In the genomic region with DNA sequence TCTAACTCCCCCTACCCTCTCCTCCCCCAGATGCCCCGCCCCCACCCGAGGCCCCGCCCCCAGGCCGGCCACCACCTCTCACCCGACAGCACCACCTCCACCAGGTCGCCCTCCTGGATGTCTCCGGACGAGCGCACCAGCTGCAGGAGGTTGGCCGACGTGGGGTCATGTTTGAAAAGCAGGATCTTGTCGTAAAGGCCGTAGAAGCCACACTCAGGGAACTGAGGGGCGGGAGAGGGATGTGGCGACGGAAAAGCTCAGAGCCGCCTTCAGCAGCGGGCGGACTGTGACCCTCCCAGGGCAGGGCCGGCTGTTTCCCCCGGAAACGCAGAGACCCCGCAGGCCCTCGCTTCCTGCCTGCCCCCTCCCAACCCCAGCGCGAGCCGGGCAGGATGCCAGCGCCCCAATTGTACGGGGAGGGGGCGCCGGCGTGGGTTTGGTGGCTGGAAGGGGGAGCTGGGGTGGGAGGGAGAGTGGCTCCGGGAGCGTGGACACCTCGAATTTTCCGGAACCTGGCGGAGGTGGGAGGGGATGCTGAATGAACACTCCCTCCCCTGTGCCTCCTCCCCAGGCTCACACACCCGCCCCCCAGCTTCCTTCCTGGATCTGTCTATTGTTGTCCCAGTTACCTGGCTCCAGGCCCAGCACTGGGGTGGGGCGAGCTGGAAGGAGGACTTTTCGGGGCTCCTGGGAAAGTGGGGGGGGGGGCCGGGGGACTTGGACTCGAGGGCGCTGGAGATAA, we compare ENCODE assay signal across 8 cellular contexts. TPM values are rescaled to one million over a fixed set of nuclear protein-coding genes. Genes with fewer than 3 reads are reported as not detected.
DNase-seq lines count a peak whose midpoint lies in the region; ATAC-seq and TF ChIP-seq lines count a peak whose summit lies in the region.

No MANE protein-coding gene starts in this region.

- H3K27ac ChIP-seq in left ventricle myocardium inferior (replicated peaks) (peak overlapping the region; percentile 90), psoas muscle (peak overlapping the region; percentile 69), vagina (peak overlapping the region; percentile 96)

- ATAC-seq in psoas muscle (peak in 3 of 4 donors; percentile 36 to 46 (median 44)), GM19023 (IDR thresholded peaks at IDR 0.05; ENCODE audit: unreplicated experiment) (no peak)

- TF ChIP-seq CTCF in left ventricle myocardium inferior (IDR thresholded peaks at IDR 0.05; ENCODE audit: borderline replicate concordance) = no peak
- TF ChIP-seq CTCF in psoas muscle (IDR thresholded peaks at IDR 0.05) = no peak
- TF ChIP-seq CTCF in vagina (IDR thresholded peaks at IDR 0.05) = no peak

- intact Hi-C loops in left ventricle myocardium inferior (cut with micrococcal nuclease) (no loop called here), psoas muscle (cut with DNase I) (loop anchor here in 1 of 2 donors (2.0 kb wide), 1 partner anchor 15 kb away; no protein-coding TSS in a partner anchor), vagina (cut with DNase I) (no loop called here)

- peaks cover 23% of the 10 kb centered on the region for H3K4me1 ChIP-seq in adipocyte (ENCODE audit: control insufficient read depth, insufficient read depth, low read length)
- H3K4me1 ChIP-seq in left ventricle myocardium inferior = peaks cover 62% of the 10 kb centered on the region
- peaks cover 18% of the 10 kb centered on the region for H3K4me1 ChIP-seq in psoas muscle
- H3K4me1 ChIP-seq in vagina = peaks cover 34% of the 10 kb centered on the region

- WGBS in psoas muscle, 3 donors = 1 to 4% (median 2%) methylated on average over 31 to 43 of the region's 43 CpGs

- H3K27me3 ChIP-seq in adipocyte (replicated peaks; ENCODE audit: control insufficient read depth, insufficient read depth, low read length) = no peaks in the 10 kb centered on the region
- no peaks in the 10 kb centered on the region for H3K27me3 ChIP-seq in left ventricle myocardium inferior (ENCODE audit: low read depth)
- H3K27me3 ChIP-seq in psoas muscle (ENCODE audit: insufficient read depth in 3 of 3, low read length in 2 of 3) = no peaks in the 10 kb centered on the region
- no peaks in the 10 kb centered on the region for H3K27me3 ChIP-seq in vagina

- no peak for TF ChIP-seq POLR2A in vagina (IDR thresholded peaks at IDR 0.05)

- H3K36me3 ChIP-seq in adipocyte (ENCODE audit: control insufficient read depth, insufficient read depth, low read length, severe bottlenecking) (peaks cover 3% of the 10 kb centered on the region), left ventricle myocardium inferior (peaks cover 22% of the 10 kb centered on the region), psoas muscle (ENCODE audit: insufficient read depth in 1 of 2, low read depth in 1 of 2) (peaks cover 0 to 14% of the 10 kb centered on the region in 2 donors), vagina (peaks cover 0 to 14% of the 10 kb centered on the region in 2 donors)

- peak overlapping the region; percentile 88 for H3K4me3 ChIP-seq in adipocyte (ENCODE audit: low read length)
- H3K4me3 ChIP-seq in left ventricle myocardium inferior = peak overlapping the region; percentile 87
- peak overlapping the region; percentile 89 for H3K4me3 ChIP-seq in psoas muscle
- peak overlapping the region; percentile 80 to 92 for H3K4me3 ChIP-seq in vagina

- peak; percentile 79 for DNase-seq in DMS53 treated with DMSO at 0.1 percent for 48 hours (lab: John Stamatoyannopoulos, UW; ENCODE audit: unreplicated experiment)
- DNase-seq in KG1 (lab: John Stamatoyannopoulos, UW) = peak; percentile 88
- DNase-seq in SW 1271 (lab: John Stamatoyannopoulos, UW) = peak; percentile 47 to 74
- DNase-seq in adipocyte (ENCODE audit: low read depth) = peak; percentile 71
- DNase-seq in left ventricle myocardium inferior = peak; percentile 91
- peak; percentile 86 to 92 for DNase-seq in psoas muscle
- DNase-seq in vagina (ENCODE audit: extremely low spot score in 2 of 2) = peak in 1 of 2 donors; percentile 94

- H3K9ac ChIP-seq in adipocyte (ENCODE audit: low read length) = peak overlapping the region; percentile 85

- no peaks in the 10 kb centered on the region for H3K9me3 ChIP-seq in adipocyte (ENCODE audit: control insufficient read depth, low read length)
- H3K9me3 ChIP-seq in left ventricle myocardium inferior (replicated peaks) = no peaks in the 10 kb centered on the region
- no peaks in the 10 kb centered on the region for H3K9me3 ChIP-seq in psoas muscle
- H3K9me3 ChIP-seq in vagina = no peaks in the 10 kb centered on the region

RNA-seq across cellular contexts. Expression of a gene that starts 3.0 kb away (rescaled TPM):
- total RNA-seq in left ventricle myocardium inferior (7.9 TPM), psoas muscle (1 to 10 TPM; 6.3 to 9.1 (median 8.1) TPM), vagina (49.4 TPM)
- 1 to 10 TPM; 4.0 to 6.9 (median 4.8) TPM for polyA plus RNA-seq in psoas muscle

RNA-seq across cellular contexts. Expression of a gene that starts 31.9 kb away (rescaled TPM):
- total RNA-seq in left ventricle myocardium inferior (15.6 TPM), psoas muscle (10 to 100 TPM; 14.4 to 24.5 (median 20.3) TPM), vagina (14.7 TPM)
- polyA plus RNA-seq in psoas muscle = 10 to 100 TPM; 11.6 to 15.0 (median 13.1) TPM

RNA-seq across cellular contexts. Expression of a gene that starts 32.3 kb away (rescaled TPM):
- total RNA-seq in left ventricle myocardium inferior (52.7 TPM), psoas muscle (10 to 100 TPM; 28.6 to 72.3 (median 40.6) TPM), vagina (85.0 TPM)
- 10 to 100 TPM; 45.2 to 53.9 (median 46.2) TPM for polyA plus RNA-seq in psoas muscle

RNA-seq across cellular contexts. Expression of a gene that starts 53.0 kb away (rescaled TPM):
- total RNA-seq in left ventricle myocardium inferior = 18.3 TPM
- 1 to 10 TPM in 3 of 4 donors, under 1 TPM in 1; 0.76 to 1.6 (median 1.1) TPM for total RNA-seq in psoas muscle
- under 1 TPM; 0.44 to 0.66 (median 0.53) TPM for polyA plus RNA-seq in psoas muscle
- 13.8 TPM for total RNA-seq in vagina
